23 cellular contexts compared by ENCODE assay signal in the genomic region with DNA sequence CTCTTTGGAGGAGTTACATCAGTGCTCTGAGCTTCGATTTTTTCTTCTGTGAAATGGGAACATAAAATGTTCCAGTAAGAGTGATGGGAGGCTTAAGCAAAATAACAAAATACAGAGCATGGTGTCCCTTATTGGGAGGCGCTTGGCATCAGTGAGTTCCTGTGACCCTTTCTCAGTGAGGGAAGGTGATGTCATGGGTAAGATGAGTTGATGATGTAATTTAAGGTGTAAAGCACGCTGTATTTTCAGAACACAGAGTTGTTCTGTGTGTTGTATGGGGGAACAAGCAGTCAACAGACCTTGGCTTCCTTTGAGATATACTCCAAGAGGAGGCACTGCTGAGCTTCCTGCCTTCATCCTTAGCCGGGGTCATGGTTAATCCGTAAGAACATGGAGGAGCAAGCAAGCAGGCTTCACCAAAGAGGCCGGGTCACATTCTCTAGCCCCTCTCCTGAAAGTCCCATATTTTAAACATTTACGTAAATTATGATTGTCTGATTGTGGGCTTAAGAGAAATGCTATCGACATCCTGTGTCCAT.
"Had no signal": no experiment of that assay in that cellular context is flagged by ENCODE, and none has a peak within 500 bp of the region (broad histone marks: within the 10 kb centered on the region; RNA-seq: fewer than 3 reads in every experiment).

No MANE protein-coding gene starts in this region.

- H3K27ac Mint-ChIP-seq: effector memory CD8-positive, alpha-beta T cell; naive thymus-derived CD8-positive, alpha-beta T cell; stimulated activated effector memory CD8-positive, alpha-beta T cell treated with anti-CD3 and anti-CD28 coated beads, Interleukin-12 subunit alpha, Interleukin-12 subunit beta, amount 100 ng/mL, for 72 hours had no signal

- H3K4me3 ChIP-seq: gastrocnemius medialis, left lung, prostate gland, right atrium auricular region, sigmoid colon, stomach, thyroid gland, vagina had no signal

- DNase-seq: cortex of kidney; effector memory CD8-positive, alpha-beta T cell; foreskin fibroblast; gastrocnemius medialis; head of caudate nucleus; left cardiac atrium; left lung; mesenchymal stem cell; naive thymus-derived CD8-positive, alpha-beta T cell; nephron progenitor cell; nucleus accumbens; sigmoid colon; stimulated activated CD4-positive, alpha-beta T cell treated with anti-CD3 and anti-CD28 coated beads, Interleukin-2, amount 100 ng/mL, for 24 hours; stimulated activated CD4-positive, alpha-beta T cell treated with anti-CD3 and anti-CD28 coated beads, Interleukin-4, amount 100 ng/mL, for 24 hours; stimulated activated naive CD4-positive, alpha-beta T cell treated with Interleukin-2 at 50 U/mL for 16 hours; stomach; thyroid gland; trophoblast cell had no signal

- H3K4me1 Mint-ChIP-seq: naive thymus-derived CD8-positive, alpha-beta T cell; stimulated activated effector memory CD8-positive, alpha-beta T cell treated with anti-CD3 and anti-CD28 coated beads, Interleukin-12 subunit alpha, Interleukin-12 subunit beta, amount 100 ng/mL, for 72 hours had no signal

- H3K36me3 ChIP-seq: gastrocnemius medialis, prostate gland, thyroid gland had no signal

- H3K9me3 ChIP-seq: gastrocnemius medialis, prostate gland, right atrium auricular region, sigmoid colon, thyroid gland, vagina had no signal

- H3K27me3 Mint-ChIP-seq: effector memory CD8-positive, alpha-beta T cell had no signal

- H3K27ac ChIP-seq: epithelial cell of prostate, gastrocnemius medialis, left lung, prostate gland, right atrium auricular region, sigmoid colon, stomach, thyroid gland, vagina had no signal

- H3K36me3 Mint-ChIP-seq: stimulated activated effector memory CD8-positive, alpha-beta T cell treated with anti-CD3 and anti-CD28 coated beads, Interleukin-12 subunit alpha, Interleukin-12 subunit beta, amount 100 ng/mL, for 72 hours had no signal

- H3K4me3 Mint-ChIP-seq: effector memory CD8-positive, alpha-beta T cell; naive thymus-derived CD8-positive, alpha-beta T cell; stimulated activated effector memory CD8-positive, alpha-beta T cell treated with anti-CD3 and anti-CD28 coated beads, Interleukin-12 subunit alpha, Interleukin-12 subunit beta, amount 100 ng/mL, for 72 hours had no signal

- H3K4me1 ChIP-seq: left lung, prostate gland, thyroid gland had no signal

- H3K27me3 ChIP-seq: gastrocnemius medialis, left lung, right atrium auricular region, sigmoid colon, stomach, thyroid gland, vagina had no signal
